Comparison of ENCODE assay signal across 14 cellular contexts in genomic region chr12:2384533-2385328, GRCh38.
DNase-seq lines count a peak whose midpoint lies in the region; ATAC-seq and TF ChIP-seq lines count a peak whose summit lies in the region.
"Had no signal": no experiment of that assay in that cellular context is flagged by ENCODE, and none has a peak within 500 bp of the region (broad histone marks: within the 10 kb centered on the region; RNA-seq: fewer than 3 reads in every experiment).

No MANE protein-coding gene starts in this region.

- intact Hi-C loops in mucosa of descending colon (cut with DNase I, micrococcal nuclease), result no loop called here

- H3K36me3 ChIP-seq in mucosa of descending colon (ENCODE audit: low read depth), result no peaks in the 10 kb centered on the region
- H3K36me3 ChIP-seq: spleen had no signal

- no peaks in the 10 kb centered on the region for H3K36me3 Mint-ChIP-seq in progenitor cell of endocrine pancreas (ENCODE audit: insufficient read depth)
- no peaks in the 10 kb centered on the region for H3K36me3 Mint-ChIP-seq in T-helper 2 cell treated with Interferon-gamma antibody and Interleukin-4, amounts not matched to agents 5 μg/mL and 100 μg/mL, for 36 hours (ENCODE audit: low read depth)
- H3K36me3 Mint-ChIP-seq: stimulated activated effector memory CD8-positive, alpha-beta T cell treated with anti-CD3 and anti-CD28 coated beads, Interleukin-12 subunit alpha, Interleukin-12 subunit beta, amount 100 ng/mL, for 72 hours had no signal

- no peaks in the 10 kb centered on the region for H3K9me3 ChIP-seq in mucosa of descending colon
- H3K9me3 ChIP-seq: spleen had no signal

- no peak overlapping the region for H3K27ac Mint-ChIP-seq in progenitor cell of endocrine pancreas
- H3K27ac Mint-ChIP-seq in T-helper 2 cell treated with Interferon-gamma antibody and Interleukin-4, amounts not matched to agents 5 μg/mL and 100 μg/mL, for 36 hours, result no peak overlapping the region
- H3K27ac Mint-ChIP-seq: CD4-positive, alpha-beta T cell; stimulated activated effector memory CD8-positive, alpha-beta T cell treated with anti-CD3 and anti-CD28 coated beads, Interleukin-12 subunit alpha, Interleukin-12 subunit beta, amount 100 ng/mL, for 72 hours had no signal

- H3K4me1 Mint-ChIP-seq in progenitor cell of endocrine pancreas (ENCODE audit: low read depth), result no peaks in the 10 kb centered on the region
- no peaks in the 10 kb centered on the region for H3K4me1 Mint-ChIP-seq in T-helper 2 cell treated with Interferon-gamma antibody and Interleukin-4, amounts not matched to agents 5 μg/mL and 100 μg/mL, for 36 hours (ENCODE audit: low read depth)
- H3K4me1 Mint-ChIP-seq: stimulated activated effector memory CD8-positive, alpha-beta T cell treated with anti-CD3 and anti-CD28 coated beads, Interleukin-12 subunit alpha, Interleukin-12 subunit beta, amount 100 ng/mL, for 72 hours had no signal

- H3K4me1 ChIP-seq in mucosa of descending colon (ENCODE audit: low read depth), result peaks cover 8% of the 10 kb centered on the region

- H3K4me3 ChIP-seq in AG09309 (ENCODE audit: control insufficient read depth, low read depth, low read length), result peak overlapping the region; percentile 22; the same call in 1 of the 2 replicates
- H3K4me3 ChIP-seq in fibroblast of villous mesenchyme (ENCODE audit: low read depth, low read length), result peak overlapping the region; percentile 9
- H3K4me3 ChIP-seq in mucosa of descending colon, result no peak overlapping the region
- H3K4me3 ChIP-seq: GM12878, spleen had no signal

- no peak overlapping the region for H3K4me3 Mint-ChIP-seq in progenitor cell of endocrine pancreas (ENCODE audit: low read depth)
- no peak overlapping the region for H3K4me3 Mint-ChIP-seq in T-helper 2 cell treated with Interferon-gamma antibody and Interleukin-4, amounts not matched to agents 5 μg/mL and 100 μg/mL, for 36 hours
- H3K4me3 Mint-ChIP-seq: CD4-positive, alpha-beta T cell; stimulated activated effector memory CD8-positive, alpha-beta T cell treated with anti-CD3 and anti-CD28 coated beads, Interleukin-12 subunit alpha, Interleukin-12 subunit beta, amount 100 ng/mL, for 72 hours had no signal

- DNase-seq in AG09309 (ENCODE audit: low read depth) (peak; percentile 79), fibroblast of villous mesenchyme (ENCODE audit: low read depth) (peak; percentile 88), progenitor cell of endocrine pancreas (ENCODE audit: low spot score, unreplicated experiment) (no peak), mucosa of descending colon (no peak)
- DNase-seq in T-helper 2 cell treated with Interferon-gamma antibody and Interleukin-4, amounts not matched to agents 5 μg/mL and 100 μg/mL, for 36 hours (ENCODE audit: low spot score), result no peak
- no peak for DNase-seq in stimulated activated CD4-positive, alpha-beta T cell treated with anti-CD3 and anti-CD28 coated beads, Interleukin-15, amount 100 ng/mL, for 24 hours
- DNase-seq: CD4-positive, alpha-beta T cell; effector memory CD4-positive, alpha-beta T cell; NCI-H2081; spleen had no signal

- no peaks in the 10 kb centered on the region for H3K9me3 Mint-ChIP-seq in progenitor cell of endocrine pancreas (ENCODE audit: low read depth)
- no peaks in the 10 kb centered on the region for H3K9me3 Mint-ChIP-seq in T-helper 2 cell treated with Interferon-gamma antibody and Interleukin-4, amounts not matched to agents 5 μg/mL and 100 μg/mL, for 36 hours
- H3K9me3 Mint-ChIP-seq: CD4-positive, alpha-beta T cell; stimulated activated effector memory CD8-positive, alpha-beta T cell treated with anti-CD3 and anti-CD28 coated beads, Interleukin-12 subunit alpha, Interleukin-12 subunit beta, amount 100 ng/mL, for 72 hours had no signal

- peaks cover 14% of the 10 kb centered on the region for H3K27me3 Mint-ChIP-seq in progenitor cell of endocrine pancreas
- H3K27me3 Mint-ChIP-seq in T-helper 2 cell treated with Interferon-gamma antibody and Interleukin-4, amounts not matched to agents 5 μg/mL and 100 μg/mL, for 36 hours (ENCODE audit: low read depth), result peaks cover 5% of the 10 kb centered on the region
- H3K27me3 Mint-ChIP-seq: CD4-positive, alpha-beta T cell had no signal

- peak; percentile 78 for ATAC-seq in SK-N-SH treated with all-trans-retinoic acid at 6 μM for 48 hours
- no peak for ATAC-seq in mucosa of descending colon
- ATAC-seq in HG02678 (IDR thresholded peaks at IDR 0.05; ENCODE audit: unreplicated experiment), result no peak
- ATAC-seq: stimulated activated effector memory CD8-positive, alpha-beta T cell treated with anti-CD3 and anti-CD28 coated beads, Interleukin-12 subunit alpha, Interleukin-12 subunit beta, amount 100 ng/mL, for 72 hours had no signal

- TF ChIP-seq CTCF in AG09309 (IDR thresholded peaks at IDR 0.05; ENCODE audit: control insufficient read depth, insufficient read depth, low read depth, low read length, missing control alignments) (peak; percentile 34), fibroblast of villous mesenchyme (IDR thresholded peaks at IDR 0.05; ENCODE audit: insufficient read depth, low read depth, low read length) (peak; percentile 25), progenitor cell of endocrine pancreas (IDR thresholded peaks at IDR 0.05; ENCODE audit: unreplicated experiment) (peak; percentile 7), mucosa of descending colon (IDR thresholded peaks at IDR 0.05) (no peak)

TF ChIP-seq in SK-N-SH treated with all-trans-retinoic acid at 6 μM for 48 hours, 23 proteins besides CTCF, POLR2A, EP300 and RAD21:
- TF ChIP-seq SNAI2 (CRISPR knock-in tag; IDR thresholded peaks at IDR 0.05), result no peak
- TF ChIP-seq TCF4 (CRISPR knock-in tag; IDR thresholded peaks at IDR 0.05; ENCODE audit: borderline replicate concordance), result no peak
- TF ChIP-seq ZNF70 (CRISPR knock-in tag; IDR thresholded peaks at IDR 0.05), result no peak
- TF ChIP-seq TSHZ2 (CRISPR knock-in tag; IDR thresholded peaks at IDR 0.05), result no peak
- no peak for TF ChIP-seq PPARA (CRISPR knock-in tag; IDR thresholded peaks at IDR 0.05; ENCODE audit: borderline replicate concordance)
- TF ChIP-seq OSR1 (CRISPR knock-in tag; IDR thresholded peaks at IDR 0.05), result no peak
TF ChIP-seq in SK-N-SH treated with all-trans-retinoic acid at 6 μM for 48 hours: peak in this region for 0.

Comparison
In these comparisons a context has a peak if more than half of its experiments do, and no peak if none do; other contexts are left out.
1. DNase-seq: peak in AG09309 (single experiment) and fibroblast of villous mesenchyme (single experiment); none in progenitor cell of endocrine pancreas (single experiment), mucosa of descending colon (0 of 3), T-helper 2 cell treated with Interferon-gamma antibody and Interleukin-4, amounts not matched to agents 5 μg/mL and 100 μg/mL, for 36 hours (single experiment) and stimulated activated CD4-positive, alpha-beta T cell treated with anti-CD3 and anti-CD28 coated beads, Interleukin-15, amount 100 ng/mL, for 24 hours (single experiment).